ENCODE assay signal across 1 cellular context in genomic region chr10:22672594-22673392, GRCh38.
TF ChIP-seq lines count a peak whose summit lies in the region.

No MANE protein-coding gene starts in this region.

TF ChIP-seq in IMR-90, 13 proteins besides CTCF, POLR2A, EP300 and RAD21:
- TF ChIP-seq MAFK (IDR thresholded peaks at IDR 0.05; ENCODE audit: low read depth, low read length) (no peak), RCOR1 (IDR thresholded peaks at IDR 0.05; ENCODE audit: insufficient replicate concordance, low read length) (no peak), BHLHE40 (IDR thresholded peaks at IDR 0.05; ENCODE audit: low read depth, low read length) (no peak), MXI1 (IDR thresholded peaks at IDR 0.05; ENCODE audit: borderline replicate concordance, low read depth, low read length) (no peak), MAZ (IDR thresholded peaks at IDR 0.05; ENCODE audit: borderline replicate concordance, low read depth, low read length) (no peak), CHD1 (IDR thresholded peaks at IDR 0.05; ENCODE audit: low read depth, low read length) (no peak), USF2 (IDR thresholded peaks at IDR 0.05; ENCODE audit: low read depth, low read length) (no peak), FOS (IDR thresholded peaks at IDR 0.05; ENCODE audit: low read depth, low read length) (no peak), CEBPB (IDR thresholded peaks at IDR 0.05; ENCODE audit: low read depth, low read length) (no peak), RFX5 (IDR thresholded peaks at IDR 0.05; ENCODE audit: low read depth, low read length) (no peak)
